Comparison of ENCODE assay signal across 12 cellular contexts in the genomic region with DNA sequence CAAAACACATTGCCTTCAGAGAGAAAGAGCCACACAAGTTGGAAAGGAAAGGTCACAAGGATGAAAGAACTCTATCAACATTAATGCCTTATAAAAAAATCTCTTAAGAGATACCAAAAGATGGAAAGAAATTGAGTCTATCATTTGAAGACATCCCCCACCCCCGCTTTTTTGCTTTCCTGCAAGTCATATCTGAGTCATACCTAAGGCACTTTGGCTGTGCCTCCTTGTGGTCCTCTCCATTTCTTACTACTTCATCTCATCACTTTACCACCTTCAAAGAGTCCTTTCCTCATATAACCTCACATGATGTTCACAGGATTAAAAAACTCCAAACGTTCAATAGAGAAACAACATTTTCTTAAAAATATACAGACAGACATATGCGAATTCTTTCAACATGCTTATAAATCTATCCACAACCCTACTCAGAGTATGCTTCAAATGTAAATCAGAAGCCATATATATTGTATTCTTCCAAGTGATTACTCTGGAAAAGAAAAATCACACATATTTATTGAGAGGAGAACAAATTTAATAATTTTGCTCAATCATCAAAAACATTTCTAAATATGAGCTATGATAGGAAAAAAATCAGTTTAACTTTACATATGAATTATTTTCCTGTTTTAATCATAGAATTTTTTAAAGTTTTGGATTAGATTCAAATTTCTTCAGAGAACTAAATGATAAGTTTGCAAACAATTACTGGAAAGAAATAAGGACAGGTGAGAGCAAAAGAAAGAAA.
DNase-seq lines count a peak whose midpoint lies in the region; ATAC-seq and TF ChIP-seq lines count a peak whose summit lies in the region.
"Had no signal": no experiment of that assay in that cellular context is flagged by ENCODE, and none has a peak within 500 bp of the region (broad histone marks: within the 10 kb centered on the region; RNA-seq: fewer than 3 reads in every experiment).

No MANE protein-coding gene starts in this region.

- CTCF ChIA-PET in activated CD4-positive, alpha-beta T cell treated with anti-CD3 and anti-CD28 coated beads for 36 hours (lab: Charles Lee), result interaction anchor here (0.7 to 1.4 kb wide), 2 partner anchors 28 to 41 kb away, joined by 3 to 4 read pairs; no protein-coding TSS in a partner anchor
- CTCF ChIA-PET in mammary epithelial cell (lab: Charles Lee; ENCODE audit: low non-redundant PET), result no interaction called here

- H3K9ac ChIP-seq in DND-41 (ENCODE audit: low read depth, low read length) (no peak overlapping the region), mammary epithelial cell (ENCODE audit: insufficient read depth, low read length) (no peak overlapping the region)

- WGBS in mammary epithelial cell (ENCODE audit: low coverage, missing lambda C conversion rate), result 74% methylated on average over 3 of the region's 3 CpGs
- 54 to 83% methylated on average over 3 of the region's 3 CpGs for WGBS in aorta, 2 donors

- H3K4me3 Mint-ChIP-seq in activated CD4-positive, alpha-beta T cell treated with anti-CD3 and anti-CD28 coated beads for 36 hours, result peak overlapping the region; percentile 45
- H3K4me3 Mint-ChIP-seq: central memory CD8-positive, alpha-beta T cell had no signal

- H3K36me3 Mint-ChIP-seq in activated CD4-positive, alpha-beta T cell treated with anti-CD3 and anti-CD28 coated beads for 36 hours (ENCODE audit: low read depth), result peaks cover 30% of the 10 kb centered on the region

- H3K36me3 ChIP-seq in DND-41 (ENCODE audit: insufficient read depth, low read length) (peaks cover 5% of the 10 kb centered on the region), mammary epithelial cell (ENCODE audit: insufficient read depth, low read length) (no peaks in the 10 kb centered on the region), aorta (ENCODE audit: control insufficient read depth in 1 of 2, insufficient read depth in 2 of 2, low read length in 1 of 2) (no peaks in the 10 kb centered on the region)

- POLR2A ChIA-PET in activated CD4-positive, alpha-beta T cell treated with anti-CD3 and anti-CD28 coated beads for 36 hours (lab: Charles Lee), result no interaction called here

- H3K9me3 Mint-ChIP-seq in activated CD4-positive, alpha-beta T cell treated with anti-CD3 and anti-CD28 coated beads for 36 hours (ENCODE audit: low read depth), result peaks cover 10% of the 10 kb centered on the region
- H3K9me3 Mint-ChIP-seq: central memory CD8-positive, alpha-beta T cell had no signal

- H3K4me3 ChIP-seq in DND-41 (ENCODE audit: low read depth in 1 of 2, low read length in 2 of 2), result no peak overlapping the region
- H3K4me3 ChIP-seq in mammary epithelial cell (replicated peaks in 1 of 3; ENCODE audit: insufficient read depth in 1 of 3, low read depth in 2 of 3, low read length in 3 of 3), result no peak overlapping the region
- no peak overlapping the region for H3K4me3 ChIP-seq in aorta (ENCODE audit: low read length in 2 of 2)
- H3K4me3 ChIP-seq: lung had no signal

- H3K27me3 Mint-ChIP-seq in activated CD4-positive, alpha-beta T cell treated with anti-CD3 and anti-CD28 coated beads for 36 hours, result no peaks in the 10 kb centered on the region
- H3K27me3 Mint-ChIP-seq: central memory CD8-positive, alpha-beta T cell had no signal

- peaks cover 99% of the 10 kb centered on the region for H3K4me1 ChIP-seq in DND-41 (ENCODE audit: insufficient read depth, low read length)
- H3K4me1 ChIP-seq in mammary epithelial cell (ENCODE audit: insufficient read depth, low read length), result no peaks in the 10 kb centered on the region
- H3K4me1 ChIP-seq in aorta (ENCODE audit: control insufficient read depth in 1 of 2, insufficient read depth in 2 of 2, low read length in 2 of 2), result no peaks in the 10 kb centered on the region

- in situ Hi-C loops in mammary epithelial cell (cut with MboI; ENCODE audit: low sequenced_read_pairs in 2 of 2), result no loop called here

- no TSS peak for BruUV-seq in mammary epithelial cell (replicated peaks; lab: Mats Ljungman, UMichigan)

- H2AFZ ChIP-seq in DND-41 (ENCODE audit: low read depth, low read length), result no peak overlapping the region
- no peak overlapping the region for H2AFZ ChIP-seq in mammary epithelial cell (ENCODE audit: low read depth, low read length)

- no peaks in the 10 kb centered on the region for H3K9me3 ChIP-seq in DND-41 (ENCODE audit: insufficient read depth, low read length, severe bottlenecking)
- no peaks in the 10 kb centered on the region for H3K9me3 ChIP-seq in mammary epithelial cell (replicated peaks; ENCODE audit: insufficient read depth, low read length)
- no peaks in the 10 kb centered on the region for H3K9me3 ChIP-seq in aorta (ENCODE audit: control insufficient read depth, low read length)

- ATAC-seq in DND-41 (ENCODE audit: insufficient read depth, low read depth) (0 out of 3 replicates have a peak, but pooled peaks have one; percentile 26), HG03520 (IDR thresholded peaks at IDR 0.05; ENCODE audit: unreplicated experiment) (no peak), aorta (ENCODE audit: low FRiP score) (no peak)
- peak; percentile 67 for ATAC-seq in activated CD4-positive, alpha-beta T cell treated with anti-CD3 and anti-CD28 coated beads for 36 hours

- dilution Hi-C loops in mammary epithelial cell (cut with HindIII; ENCODE audit: low sequenced_read_pairs), result no loop called here

- H3K27ac Mint-ChIP-seq in activated CD4-positive, alpha-beta T cell treated with anti-CD3 and anti-CD28 coated beads for 36 hours, result peak overlapping the region; percentile 86

- H3K4me2 ChIP-seq in DND-41 (ENCODE audit: insufficient read depth, low read length) (no peak overlapping the region), mammary epithelial cell (ENCODE audit: insufficient read depth, low read depth, low read length) (no peak overlapping the region)

- H4K20me1 ChIP-seq in DND-41 (ENCODE audit: insufficient read depth, low read length) (no peaks in the 10 kb centered on the region), mammary epithelial cell (ENCODE audit: insufficient read depth, low read length) (no peaks in the 10 kb centered on the region)

- peak; percentile 49 for DNase-seq in DND-41
- DNase-seq in activated CD4-positive, alpha-beta T cell treated with anti-CD3 and anti-CD28 coated beads for 36 hours, result peak; percentile 73
- DNase-seq in mammary epithelial cell, result peak; percentile 5
- DNase-seq in stimulated activated CD4-positive, alpha-beta T cell treated with anti-CD3 and anti-CD28 coated beads, Interleukin-4, amount 100 ng/mL, for 24 hours, result peak; percentile 77
- no peak for DNase-seq in DMS114 treated with DMSO at 0.1 percent for 48 hours (lab: John Stamatoyannopoulos, UW; ENCODE audit: unreplicated experiment)
- DNase-seq in AML-193 (lab: John Stamatoyannopoulos, UW), result no peak
- DNase-seq in aorta, result no peak
- DNase-seq: RPMI8226, substantia nigra had no signal

- TF ChIP-seq CTCF in DND-41 (IDR thresholded peaks at IDR 0.05; ENCODE audit: borderline replicate concordance, extremely low read depth, low read length, poor library complexity, severe bottlenecking), result peak; percentile 6
- no peak for TF ChIP-seq CTCF in mammary epithelial cell (conservative IDR thresholded peaks at IDR 0.05 in 1 of 2, IDR thresholded peaks at IDR 0.05 in 1 of 2; ENCODE audit: extremely low read depth in 1 of 2, insufficient read depth in 1 of 2, low read depth in 1 of 2, low read length in 2 of 2)

- H3K27me3 ChIP-seq in DND-41 (ENCODE audit: insufficient read depth, low read length, poor library complexity), result no peaks in the 10 kb centered on the region
- H3K27me3 ChIP-seq in mammary epithelial cell (ENCODE audit: insufficient read depth, low read length), result no peaks in the 10 kb centered on the region
- H3K27me3 ChIP-seq in aorta (ENCODE audit: control insufficient read depth in 1 of 2, insufficient read depth in 2 of 2, low read length in 1 of 2), result no peaks in the 10 kb centered on the region

- intact Hi-C loops in activated CD4-positive, alpha-beta T cell treated with anti-CD3 and anti-CD28 coated beads for 36 hours (cut with DNase I, micrococcal nuclease), result loop anchor here in 1 of 2 experiments (1.0 kb wide), 1 partner anchor 27 kb away; no protein-coding TSS in a partner anchor
- intact Hi-C loops in mammary epithelial cell (cut with micrococcal nuclease) (no loop called here), aorta (cut with DNase I) (no loop called here)

- H3K27ac ChIP-seq in DND-41 (ENCODE audit: low read length), result peak overlapping the region; percentile 90
- H3K27ac ChIP-seq in mammary epithelial cell (ENCODE audit: insufficient read depth, low read depth, low read length), result no peak overlapping the region
- no peak overlapping the region for H3K27ac ChIP-seq in aorta (ENCODE audit: low read depth in 1 of 2, low read length in 2 of 2)

- H3K79me2 ChIP-seq in DND-41 (ENCODE audit: insufficient read depth, low read length), result peaks cover 86% of the 10 kb centered on the region
- no peaks in the 10 kb centered on the region for H3K79me2 ChIP-seq in mammary epithelial cell (ENCODE audit: insufficient read depth, low read length)

- peaks cover 82% of the 10 kb centered on the region for H3K4me1 Mint-ChIP-seq in activated CD4-positive, alpha-beta T cell treated with anti-CD3 and anti-CD28 coated beads for 36 hours

Comparison
In these comparisons a context has a peak if more than half of its experiments do, and no peak if none do; other contexts are left out.
1. ATAC-seq: peak in DND-41 (single experiment) and activated CD4-positive, alpha-beta T cell treated with anti-CD3 and anti-CD28 coated beads for 36 hours (single experiment); none in HG03520 (single experiment) and aorta (single experiment).
2. DNase-seq: peak in DND-41 (single experiment), activated CD4-positive, alpha-beta T cell treated with anti-CD3 and anti-CD28 coated beads for 36 hours (single experiment), mammary epithelial cell (single experiment) and stimulated activated CD4-positive, alpha-beta T cell treated with anti-CD3 and anti-CD28 coated beads, Interleukin-4, amount 100 ng/mL, for 24 hours (single experiment); none in DMS114 treated with DMSO at 0.1 percent for 48 hours (single experiment), AML-193 (0 of 2) and aorta (0 of 2).